19 cellular contexts compared by ENCODE assay signal in genomic region chr10:104811166-104811565, GRCh38.
"Had no signal": no experiment of that assay in that cellular context is flagged by ENCODE, and none has a peak within 500 bp of the region (broad histone marks: within the 10 kb centered on the region; RNA-seq: fewer than 3 reads in every experiment).

No MANE protein-coding gene starts in this region.

- H3K27me3 ChIP-seq: foreskin keratinocyte, neutrophil, spleen, testis, tibial nerve had no signal

- H3K36me3 ChIP-seq: neutrophil, spleen, tibial nerve had no signal

- H3K9me3 Mint-ChIP-seq: endodermal cell; stimulated activated memory B cell treated with anti-CD40 and anti-IgM and Interleukin-4, amounts not matched to agents 10 μg/mL and 1 μg/mL and 100 μg/mL, for 72 hours had no signal

- H3K4me3 Mint-ChIP-seq: endodermal cell; naive thymus-derived CD8-positive, alpha-beta T cell; stimulated activated memory B cell treated with anti-CD40 and anti-IgM and Interleukin-4, amounts not matched to agents 10 μg/mL and 1 μg/mL and 100 μg/mL, for 72 hours; stimulated activated naive CD8-positive, alpha-beta T cell treated with anti-CD3 and anti-CD28 coated beads, Interleukin-15, Interleukin-2, amounts not matched to agents 100 ng/mL and 50 ng/mL, for 24 hours had no signal

- H3K4me3 ChIP-seq: coronary artery, mucosa of descending colon, spleen, testis, tibial nerve had no signal

- H3K9me3 ChIP-seq: mucosa of descending colon, neutrophil, spleen, testis had no signal

- ATAC-seq: foreskin keratinocyte; left colon; mucosa of descending colon; naive thymus-derived CD8-positive, alpha-beta T cell; right cardiac atrium; stimulated activated memory B cell treated with anti-CD40 and anti-IgM and Interleukin-4, amounts not matched to agents 10 μg/mL and 1 μg/mL and 100 μg/mL, for 72 hours had no signal

- FAIRE-seq: endothelial cell of umbilical vein had no signal

- H3K27me3 Mint-ChIP-seq: stimulated activated memory B cell treated with anti-CD40 and anti-IgM and Interleukin-4, amounts not matched to agents 10 μg/mL and 1 μg/mL and 100 μg/mL, for 72 hours; stimulated activated naive CD8-positive, alpha-beta T cell treated with anti-CD3 and anti-CD28 coated beads, Interleukin-15, Interleukin-2, amounts not matched to agents 100 ng/mL and 50 ng/mL, for 24 hours had no signal

- H3K4me1 Mint-ChIP-seq: naive thymus-derived CD8-positive, alpha-beta T cell; stimulated activated memory B cell treated with anti-CD40 and anti-IgM and Interleukin-4, amounts not matched to agents 10 μg/mL and 1 μg/mL and 100 μg/mL, for 72 hours had no signal

- DNase-seq: effector CD4-positive, alpha-beta T cell; endodermal cell; erythroblast; foreskin keratinocyte; left colon; mucosa of descending colon; naive thymus-derived CD8-positive, alpha-beta T cell; right cardiac atrium; spleen; stimulated activated CD4-positive, alpha-beta T cell treated with anti-CD3 and anti-CD28 coated beads, Interleukin-15, amount 100 ng/mL, for 24 hours; stimulated activated CD4-positive, alpha-beta T cell treated with anti-CD3 and anti-CD28 coated beads, Interleukin-1b, Interleukin-23, amount 100 ng/mL, for 48 hours; stimulated activated CD4-positive, alpha-beta T cell treated with anti-CD3 and anti-CD28 coated beads, Interleukin-4, amount 100 ng/mL, for 24 hours; testis had no signal

- H3K36me3 Mint-ChIP-seq: naive thymus-derived CD8-positive, alpha-beta T cell; stimulated activated memory B cell treated with anti-CD40 and anti-IgM and Interleukin-4, amounts not matched to agents 10 μg/mL and 1 μg/mL and 100 μg/mL, for 72 hours had no signal

- H3K27ac ChIP-seq: coronary artery, foreskin keratinocyte, neutrophil, spleen, testis, tibial nerve had no signal

- H3K27ac Mint-ChIP-seq: endodermal cell; naive thymus-derived CD8-positive, alpha-beta T cell; stimulated activated memory B cell treated with anti-CD40 and anti-IgM and Interleukin-4, amounts not matched to agents 10 μg/mL and 1 μg/mL and 100 μg/mL, for 72 hours; stimulated activated naive CD8-positive, alpha-beta T cell treated with anti-CD3 and anti-CD28 coated beads, Interleukin-15, Interleukin-2, amounts not matched to agents 100 ng/mL and 50 ng/mL, for 24 hours had no signal

- H3K4me1 ChIP-seq: foreskin keratinocyte, spleen, testis, tibial nerve had no signal
